11 cellular contexts compared by ENCODE assay signal in genomic region chr13:112970552-112971287, GRCh38. TPM values are rescaled to one million over a fixed set of nuclear protein-coding genes. Genes with fewer than 3 reads are reported as not detected.
DNase-seq lines count a peak whose midpoint lies in the region; ATAC-seq and TF ChIP-seq lines count a peak whose summit lies in the region.
"Had no signal": no experiment of that assay in that cellular context is flagged by ENCODE, and none has a peak within 500 bp of the region (broad histone marks: within the 10 kb centered on the region; RNA-seq: fewer than 3 reads in every experiment).

No MANE protein-coding gene starts in this region.

- TF ChIP-seq RAD21 in neural cell (conservative IDR thresholded peaks at IDR 0.05) = no peak

- POLR2A ChIA-PET in BJ (lab: Charles Lee) = no interaction called here

- ATAC-seq in HG03039 (IDR thresholded peaks at IDR 0.05; ENCODE audit: unreplicated experiment) (no peak), HG02884 (IDR thresholded peaks at IDR 0.05; ENCODE audit: unreplicated experiment) (no peak)

- CTCF ChIA-PET in BJ (lab: Yijun Ruan, JAX) = interaction anchor here (1.4 to 2.0 kb wide), 2 partner anchors 14 to 28 kb away, joined by 7 read pairs; no protein-coding TSS in a partner anchor

- TF ChIP-seq CTCF in BJ (IDR thresholded peaks at IDR 0.05; ENCODE audit: insufficient read depth, low read depth, low read length) (no peak), brain (conservative IDR thresholded peaks at IDR 0.05) (no peak), neural cell (IDR thresholded peaks at IDR 0.05; ENCODE audit: poor library complexity, severe bottlenecking) (no peak)

- H3K9ac ChIP-seq in neural cell (ENCODE audit: low read length) = peak overlapping the region; percentile 87

- H3K79me2 ChIP-seq in neural cell (replicated peaks; ENCODE audit: insufficient read depth, low read length) = peaks cover 33% of the 10 kb centered on the region

- peaks cover 3% of the 10 kb centered on the region for H3K9me3 ChIP-seq in neural cell (ENCODE audit: low read length)

- no peak for TF ChIP-seq EP300 in neural cell (conservative IDR thresholded peaks at IDR 0.05; ENCODE audit: poor library complexity, severe bottlenecking)

- H3K9me3 Mint-ChIP-seq in brain = peaks cover 0 to 26% (median 18%) of the 10 kb centered on the region in 5 experiments

- H3K4me1 Mint-ChIP-seq in brain = peaks cover 54% of the 10 kb centered on the region

- H3K36me3 ChIP-seq in BJ (ENCODE audit: control insufficient read depth, insufficient read depth, low read length) (no peaks in the 10 kb centered on the region), neural cell (ENCODE audit: insufficient read depth, low read length) (no peaks in the 10 kb centered on the region)

- H3K4me3 Mint-ChIP-seq in brain = peak overlapping the region; percentile 88 to 97 (median 91)

- H3K27me3 ChIP-seq in BJ (ENCODE audit: control insufficient read depth, insufficient read depth, low read length) = peaks cover 32% of the 10 kb centered on the region
- H3K27me3 ChIP-seq in neural cell (ENCODE audit: insufficient read depth, low read depth, low read length) = no peaks in the 10 kb centered on the region

- peak overlapping the region; percentile 88 for H3K27ac ChIP-seq in neural cell (ENCODE audit: low read length)

- peak overlapping the region; percentile 75 to 98 (median 94) for H3K27ac Mint-ChIP-seq in brain

- no peaks in the 10 kb centered on the region for H3F3A ChIP-seq in neural cell (ENCODE audit: insufficient read depth, low read length, poor library complexity, severe bottlenecking)

- H2AFZ ChIP-seq in neural cell (ENCODE audit: low read depth, low read length) = no peak overlapping the region

- peak overlapping the region; percentile 65 for H3K4me2 ChIP-seq in neural cell (ENCODE audit: low read length)

- peak; percentile 2 for DNase-seq in BJ (ENCODE audit: low read depth)
- peak; percentile 53 for DNase-seq in COLO668 (lab: John Stamatoyannopoulos, UW; ENCODE audit: unreplicated experiment)
- DNase-seq in NCI-H446 treated with DMSO at 0.1 percent for 48 hours (lab: John Stamatoyannopoulos, UW) = no peak
- DNase-seq: activated T-cell treated with anti-CD3 and anti-CD28 coated beads, Interleukin-2, amount 50 U/mL, for 1 hour; CD4-positive, CD25-positive, alpha-beta regulatory T cell; NCI-H2227 treated with DMSO at 0.1 percent for 48 hours; OCI-M1 had no signal

- H3K9me2 ChIP-seq in neural cell (ENCODE audit: insufficient read depth, low read length) = no peaks in the 10 kb centered on the region

- peaks cover 15% of the 10 kb centered on the region for H3K27me3 Mint-ChIP-seq in brain

- peaks cover 33% of the 10 kb centered on the region for H3K36me3 Mint-ChIP-seq in brain
- H3K36me3 Mint-ChIP-seq: CD4-positive, CD25-positive, alpha-beta regulatory T cell had no signal

- H4K20me1 ChIP-seq in neural cell (ENCODE audit: insufficient read depth) = no peaks in the 10 kb centered on the region

- no peak overlapping the region for H3K4me3 ChIP-seq in BJ (ENCODE audit: low read depth, low read length)
- peak overlapping the region; percentile 72 for H3K4me3 ChIP-seq in neural cell (ENCODE audit: low read length)

TF ChIP-seq in neural cell, 6 proteins besides CTCF, POLR2A, EP300 and RAD21:
- TF ChIP-seq EZH2 (IDR thresholded peaks at IDR 0.05; ENCODE audit: borderline replicate concordance, insufficient read depth, low read length, poor library complexity, severe bottlenecking) (no peak), SMC3 (conservative IDR thresholded peaks at IDR 0.05; ENCODE audit: poor library complexity) (no peak), REST (IDR thresholded peaks at IDR 0.05; ENCODE audit: borderline replicate concordance) (no peak), MXI1 (conservative IDR thresholded peaks at IDR 0.05; ENCODE audit: poor library complexity, severe bottlenecking) (no peak), TAF1 (IDR thresholded peaks at IDR 0.05; ENCODE audit: low read depth) (no peak), POLR2AphosphoS5 (IDR thresholded peaks at IDR 0.05) (no peak)

RNA-seq across cellular contexts. Expression of gene MCF2L, which starts 1.7 kb away (rescaled TPM):
- polyA plus RNA-seq in BJ (2011; rRNA removed) = 0.02 TPM in 1 of 2 replicates, not detected in the other
- polyA minus RNA-seq in BJ (2011; rRNA and poly(A)+ RNA removed) = not detected in 2 replicates
- 61.7 TPM for polyA plus RNA-seq in brain (ENCODE audit: insufficient read depth, low read depth, low replicate concordance)
- polyA plus RNA-seq in neural cell = 88.0 and 95.2 TPM in 2 replicates
- polyA minus RNA-seq in neural cell = 123 and 129 TPM in 2 replicates

Comparison
In these comparisons a context has a peak if more than half of its experiments do, and no peak if none do; other contexts are left out.
1. RNA of gene MCF2L, which starts 1.7 kb away (polyA plus RNA-seq): 88.0 to 95.2 TPM in neural cell and 61.7 TPM in brain (single experiment); 0.02 TPM in BJ; every median in the first group is over 10 times any median in the second.